Comparison of ENCODE assay signal across 21 cellular contexts in the genomic region with DNA sequence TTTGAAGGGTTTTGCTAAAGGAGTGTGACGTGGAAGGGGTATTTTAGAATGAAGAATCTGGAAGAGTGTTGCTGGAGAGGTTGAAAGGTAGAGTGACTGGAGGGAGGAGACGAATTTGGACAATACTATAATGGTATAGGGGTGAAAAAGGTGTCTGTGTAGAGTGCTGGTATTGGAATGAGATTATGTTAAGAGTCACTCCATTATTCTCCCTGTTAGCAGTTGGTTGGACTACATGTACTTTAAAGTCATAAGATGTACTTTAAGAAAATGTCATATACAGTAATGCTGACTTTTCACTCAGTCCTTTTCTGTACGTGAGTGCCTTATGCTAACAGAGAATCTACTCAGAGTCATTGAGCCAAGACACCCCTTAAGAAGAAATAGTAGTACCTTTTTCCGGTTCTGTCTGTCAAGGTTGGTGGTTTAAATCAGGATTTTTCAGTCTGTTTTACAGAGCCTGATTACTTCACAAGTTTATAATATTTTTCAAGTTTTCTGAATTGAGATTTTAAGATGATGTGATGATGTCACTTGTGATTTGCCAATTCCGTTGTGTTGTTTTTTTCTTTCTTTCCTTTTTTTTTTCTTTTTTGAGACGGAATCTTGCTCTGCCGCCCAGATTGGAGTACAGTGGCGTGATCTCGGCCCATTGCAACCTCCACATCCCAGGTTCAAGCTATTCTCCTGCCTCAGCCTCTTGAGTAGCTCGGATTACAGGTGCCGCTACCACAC. TPM values are rescaled to one million over a fixed set of nuclear protein-coding genes. Genes with fewer than 3 reads are reported as not detected.
DNase-seq lines count a peak whose midpoint lies in the region; ATAC-seq and TF ChIP-seq lines count a peak whose summit lies in the region.
"Had no signal": no experiment of that assay in that cellular context is flagged by ENCODE, and none has a peak within 500 bp of the region (broad histone marks: within the 10 kb centered on the region; RNA-seq: fewer than 3 reads in every experiment).

No MANE protein-coding gene starts in this region.

- H2AFZ ChIP-seq in OCI-LY3 (ENCODE audit: low read depth, low read length) (peak overlapping the region; percentile 35; the same call in 1 of the 2 replicates), PC-3 (ENCODE audit: low read length) (no peak overlapping the region)

- H3K9me3 Mint-ChIP-seq in Caco-2 (ENCODE audit: unreplicated experiment), result no peaks in the 10 kb centered on the region
- H3K9me3 Mint-ChIP-seq: CD8-positive, alpha-beta T cell had no signal

- H3K9ac ChIP-seq in OCI-LY3 (ENCODE audit: low read length) (no peak overlapping the region), PC-3 (ENCODE audit: low read length) (no peak overlapping the region)
- H3K9ac ChIP-seq: BLaER1 had no signal

- H3K27ac Mint-ChIP-seq in Caco-2 (ENCODE audit: unreplicated experiment), result peak overlapping the region; percentile 66
- H3K27ac Mint-ChIP-seq: CD8-positive, alpha-beta T cell had no signal

- H3K79me2 ChIP-seq in OCI-LY3 (ENCODE audit: low read length), result no peaks in the 10 kb centered on the region
- peaks cover 40% of the 10 kb centered on the region for H3K79me2 ChIP-seq in PC-3 (ENCODE audit: low read length)

- H3K4me2 ChIP-seq in OCI-LY3 (ENCODE audit: low read length), result no peak overlapping the region
- H3K4me2 ChIP-seq in PC-3 (ENCODE audit: low read length), result no peak overlapping the region
- H3K4me2 ChIP-seq: BLaER1 had no signal

- peaks cover 18% of the 10 kb centered on the region for H3K36me3 Mint-ChIP-seq in Caco-2 (ENCODE audit: insufficient read depth, unreplicated experiment)
- H3K36me3 Mint-ChIP-seq: CD8-positive, alpha-beta T cell had no signal

- in situ Hi-C loops in GM13977 (cut with MboI; ENCODE audit: low pct_unique_long_range_greater_than_20kb, low sequenced_read_pairs, unreplicated experiment), result no loop called here

- BruUV-seq in Caco-2 (replicated peaks; lab: Mats Ljungman, UMichigan) (TSS peak; percentile 67), PC-3 (replicated peaks; lab: Mats Ljungman, UMichigan) (no TSS peak)

- TF ChIP-seq CTCF in Caco-2 (IDR thresholded peaks at IDR 0.05; ENCODE audit: insufficient read depth in 1 of 2, low read depth in 1 of 2, low read length in 1 of 2, severe bottlenecking in 1 of 2, unreplicated experiment in 1 of 2) (no peak), OCI-LY3 (IDR thresholded peaks at IDR 0.05; ENCODE audit: low read depth, low read length) (no peak), heart right ventricle (IDR thresholded peaks at IDR 0.05) (no peak), lower lobe of right lung (IDR thresholded peaks at IDR 0.05) (no peak), GM13977 (IDR thresholded peaks at IDR 0.05; ENCODE audit: extremely low read depth, insufficient read depth, missing control alignments) (no peak), ovary (IDR thresholded peaks at IDR 0.05) (no peak), PC-3 (conservative IDR thresholded peaks at IDR 0.05; ENCODE audit: low read depth, low read length) (no peak)

- H3K9me3 ChIP-seq in Caco-2 (no peaks in the 10 kb centered on the region), OCI-LY3 (ENCODE audit: insufficient read depth, low read length) (no peaks in the 10 kb centered on the region), heart right ventricle (peaks cover 0 to 4% (median 0%) of the 10 kb centered on the region in 11 donors), lower lobe of right lung (no peaks in the 10 kb centered on the region), ovary (no peaks in the 10 kb centered on the region), PC-3 (ENCODE audit: low read length) (no peaks in the 10 kb centered on the region)
- H3K9me3 ChIP-seq: BLaER1, MG63, SJSA1 had no signal

- H3K27ac ChIP-seq in OCI-LY3 (ENCODE audit: low read length) (no peak overlapping the region), heart right ventricle (peak overlapping the region in 6 of 10 donors; percentile 32 to 74 (median 63)), lower lobe of right lung (no peak overlapping the region), ovary (no peak overlapping the region), PC-3 (ENCODE audit: low read length) (no peak overlapping the region)
- H3K27ac ChIP-seq: BLaER1, RWPE1, SJSA1 had no signal

- H3K4me1 ChIP-seq in Caco-2 (peaks cover 59% of the 10 kb centered on the region), OCI-LY3 (ENCODE audit: low read length) (peaks cover 6% of the 10 kb centered on the region), heart right ventricle (peaks cover 0 to 35% (median 14%) of the 10 kb centered on the region in 9 donors), lower lobe of right lung (peaks cover 5% of the 10 kb centered on the region), ovary (ENCODE audit: insufficient read depth) (no peaks in the 10 kb centered on the region), PC-3 (ENCODE audit: insufficient read depth, low read length) (no peaks in the 10 kb centered on the region)
- H3K4me1 ChIP-seq: BLaER1 had no signal

- no peaks in the 10 kb centered on the region for H3K27me3 Mint-ChIP-seq in Caco-2 (ENCODE audit: insufficient read depth, unreplicated experiment)

- 87 to 88% methylated on average over 11 of the region's 11 CpGs for WGBS in heart right ventricle, 2 donors
- WGBS in ovary, 3 donors, result 90 to 93% (median 91%) methylated on average over 11 of the region's 11 CpGs

- no peak for TF ChIP-seq POLR2A in ovary (IDR thresholded peaks at IDR 0.05)

- DNase-seq in Caco-2 (no peak), heart right ventricle (no peak), lower lobe of right lung (no peak), GM13977 (ENCODE audit: low spot score) (no peak), NCI-H510A (lab: John Stamatoyannopoulos, UW) (no peak), ovary (no peak), PC-3 (no peak)
- DNase-seq: CD8-positive, alpha-beta T cell; GDM1; HCEC 1CT; MG63; NCI-H1105; NCI-H187; NCI-H345; NCI-H69; NK-92 treated with Interleukin-12 subunit alpha and Interleukin-12 subunit beta, amount 100 ng/mL, for 24 hours had no signal

- peaks cover 35% of the 10 kb centered on the region for H3K4me1 Mint-ChIP-seq in Caco-2 (ENCODE audit: low read depth, unreplicated experiment)

- H3K9me2 ChIP-seq in PC-3 (replicated peaks; ENCODE audit: low read length), result no peaks in the 10 kb centered on the region

- H3K36me3 ChIP-seq in Caco-2 (ENCODE audit: control insufficient read depth, insufficient read depth, low read length) (no peaks in the 10 kb centered on the region), OCI-LY3 (replicated peaks; ENCODE audit: low read depth, low read length) (no peaks in the 10 kb centered on the region), heart right ventricle (no peaks in the 10 kb centered on the region), lower lobe of right lung (no peaks in the 10 kb centered on the region), ovary (no peaks in the 10 kb centered on the region), PC-3 (ENCODE audit: low read depth, low read length) (no peaks in the 10 kb centered on the region)
- H3K36me3 ChIP-seq: BLaER1, MG63, SJSA1 had no signal

- no peak for TF ChIP-seq EP300 in ovary (IDR thresholded peaks at IDR 0.05)

- POLR2A ChIA-PET in Caco-2 (lab: Charles Lee) (interaction anchor here (0.6 kb wide), 1 partner anchor 9 kb away, joined by 3 read pairs; no protein-coding TSS in a partner anchor), PC-3 (lab: Charles Lee; ENCODE audit: unreplicated experiment) (no interaction called here)

- intact Hi-C loops in Caco-2 (cut with micrococcal nuclease; ENCODE audit: unreplicated experiment), result loop anchor here (2.0 kb wide), 1 partner anchor 45 kb away; no protein-coding TSS in a partner anchor
- intact Hi-C loops in heart right ventricle (cut with DNase I), result no loop called here
- intact Hi-C loops in lower lobe of right lung (cut with DNase I), result no loop called here
- intact Hi-C loops in ovary (cut with DNase I), result no loop called here
- intact Hi-C loops in PC-3 (cut with micrococcal nuclease), result no loop called here

- H3K4me3 Mint-ChIP-seq in Caco-2 (ENCODE audit: unreplicated experiment), result peak overlapping the region; percentile 65
- H3K4me3 Mint-ChIP-seq: CD8-positive, alpha-beta T cell had no signal

- peak overlapping the region; percentile 29 for H3K4me3 ChIP-seq in Caco-2 (ENCODE audit: low read depth, low read length)
- no peak overlapping the region for H3K4me3 ChIP-seq in OCI-LY3 (ENCODE audit: low read length)
- H3K4me3 ChIP-seq in heart right ventricle, result peak overlapping the region in 4 of 10 donors; percentile 11 to 23 (median 16)
- no peak overlapping the region for H3K4me3 ChIP-seq in lower lobe of right lung
- H3K4me3 ChIP-seq in ovary, result no peak overlapping the region
- H3K4me3 ChIP-seq in PC-3 (ENCODE audit: low read length), result no peak overlapping the region
- H3K4me3 ChIP-seq: BLaER1, GM12878, MG63, SJSA1 had no signal

- no peaks in the 10 kb centered on the region for H3F3A ChIP-seq in PC-3 (ENCODE audit: low read length, unreplicated experiment)

- H4K20me1 ChIP-seq in OCI-LY3 (ENCODE audit: insufficient read depth, low read length) (no peaks in the 10 kb centered on the region), PC-3 (ENCODE audit: low read length) (no peaks in the 10 kb centered on the region)
- H4K20me1 ChIP-seq: BLaER1 had no signal

- CTCF ChIA-PET in Caco-2 (lab: Charles Lee), result interaction anchor here (0.6 kb wide), 1 partner anchor 15 kb away, joined by 3 read pairs; no protein-coding TSS in a partner anchor
- CTCF ChIA-PET in PC-3 (lab: Charles Lee), result no interaction called here

- H3K27me3 ChIP-seq in Caco-2 (replicated peaks; ENCODE audit: control insufficient read depth, insufficient read depth, low read length) (no peaks in the 10 kb centered on the region), OCI-LY3 (ENCODE audit: low read depth, low read length) (no peaks in the 10 kb centered on the region), heart right ventricle (no peaks in the 10 kb centered on the region), lower lobe of right lung (ENCODE audit: low read depth) (no peaks in the 10 kb centered on the region), ovary (no peaks in the 10 kb centered on the region), PC-3 (ENCODE audit: low read length) (no peaks in the 10 kb centered on the region)
- H3K27me3 ChIP-seq: BLaER1, MG63, SJSA1 had no signal

- ATAC-seq in heart right ventricle, result peak in 7 of 8 donors; percentile 26 to 55 (median 49)
- ATAC-seq in lower lobe of right lung, result peak; percentile 13 to 51
- no peak for ATAC-seq in PC-3
- ATAC-seq: CD8-positive, alpha-beta T cell; GM12878 had no signal

RNA-seq across cellular contexts. Expression of a gene that starts 56.6 kb away (rescaled TPM):
- total RNA-seq in Caco-2 (2022) (120 and 126 TPM in 2 replicates), heart right ventricle (10 to 100 TPM; 25.7 to 37.4 (median 32.6) TPM), lower lobe of right lung (109 TPM), ovary (10 to 100 TPM; 28.3 to 43.0 (median 32.7) TPM), PC-3 (2014; rRNA removed) (15.8 and 40.2 TPM in 2 replicates)
- polyA plus RNA-seq in heart right ventricle (1 to 10 TPM; 6.0 to 7.2 TPM), ovary (10 to 100 TPM in 1 of 2 donors, 1 to 10 TPM in 1; 9.4 to 18.8 TPM)

Comparison
In these comparisons a context has a peak if more than half of its experiments do, and no peak if none do; other contexts are left out.
1. H3K27ac ChIP-seq: peak in heart right ventricle (6 of 10); none in OCI-LY3 (single experiment), lower lobe of right lung (single experiment), ovary (0 of 2) and PC-3 (single experiment).